15 cellular contexts compared by ENCODE assay signal in genomic region chr1:230621290-230622022, GRCh38.
"Had no signal": no experiment of that assay in that cellular context is flagged by ENCODE, and none has a peak within 500 bp of the region (broad histone marks: within the 10 kb centered on the region; RNA-seq: fewer than 3 reads in every experiment).

No MANE protein-coding gene starts in this region.

- H3K4me3 ChIP-seq: cardiac muscle cell, gastrocnemius medialis, lung, smooth muscle cell, stomach, testis had no signal

- H3K36me3 Mint-ChIP-seq: activated CD4-positive, alpha-beta memory T cell treated with anti-CD3 and anti-CD28 coated beads for 36 hours; activated CD8-positive, alpha-beta memory T cell treated with anti-CD3 and anti-CD28 coated beads, Interleukin-2, amount 10 ng/mL, durations not matched to agents 7 days and 5 days; naive thymus-derived CD4-positive, alpha-beta T cell had no signal

- H3K4me1 Mint-ChIP-seq: activated CD8-positive, alpha-beta memory T cell treated with anti-CD3 and anti-CD28 coated beads, Interleukin-2, amount 10 ng/mL, durations not matched to agents 7 days and 5 days; naive thymus-derived CD4-positive, alpha-beta T cell had no signal

- H3K36me3 ChIP-seq: cardiac muscle cell, gastrocnemius medialis, stomach had no signal

- DNase-seq: activated CD4-positive, alpha-beta memory T cell treated with anti-CD3 and anti-CD28 coated beads for 36 hours; activated CD8-positive, alpha-beta memory T cell treated with anti-CD3 and anti-CD28 coated beads, Interleukin-2, amount 10 ng/mL, durations not matched to agents 7 days and 5 days; activated effector memory CD4-positive, alpha-beta T cell treated with Interleukin-2 at 50 U/mL for 16 hours; activated naive CD4-positive, alpha-beta T cell treated with anti-CD3 and anti-CD28 coated beads, Interleukin-2, amount 50 U/mL, for 16 hours; activated T-cell treated with anti-CD3 and anti-CD28 coated beads, Interleukin-2, amount 50 U/mL, for 24 hours; gastrocnemius medialis; left colon; naive thymus-derived CD4-positive, alpha-beta T cell; right cardiac atrium; stomach; testis had no signal

- ATAC-seq: activated CD8-positive, alpha-beta memory T cell treated with anti-CD3 and anti-CD28 coated beads, Interleukin-2, amount 10 ng/mL, durations not matched to agents 7 days and 5 days; gastrocnemius medialis; left colon; naive thymus-derived CD4-positive, alpha-beta T cell; right cardiac atrium had no signal

- H3K4me1 ChIP-seq: gastrocnemius medialis, stomach, testis had no signal

- H3K9me3 ChIP-seq: gastrocnemius medialis, stomach, testis had no signal

- H3K9me3 Mint-ChIP-seq: activated CD4-positive, alpha-beta memory T cell treated with anti-CD3 and anti-CD28 coated beads for 36 hours; activated T-cell treated with anti-CD3 and anti-CD28 coated beads, Interleukin-2, amount 50 U/mL, for 24 hours; naive thymus-derived CD4-positive, alpha-beta T cell had no signal

- H3K4me3 Mint-ChIP-seq: activated CD4-positive, alpha-beta memory T cell treated with anti-CD3 and anti-CD28 coated beads for 36 hours; activated CD8-positive, alpha-beta memory T cell treated with anti-CD3 and anti-CD28 coated beads, Interleukin-2, amount 10 ng/mL, durations not matched to agents 7 days and 5 days; activated T-cell treated with anti-CD3 and anti-CD28 coated beads, Interleukin-2, amount 50 U/mL, for 24 hours; naive thymus-derived CD4-positive, alpha-beta T cell had no signal

- H3K27me3 ChIP-seq: cardiac muscle cell, gastrocnemius medialis, testis had no signal

- H3K27ac ChIP-seq: cardiac muscle cell, gastrocnemius medialis, stomach, testis, VCaP had no signal

- H3K27ac Mint-ChIP-seq: activated CD4-positive, alpha-beta memory T cell treated with anti-CD3 and anti-CD28 coated beads for 36 hours; activated CD8-positive, alpha-beta memory T cell treated with anti-CD3 and anti-CD28 coated beads, Interleukin-2, amount 10 ng/mL, durations not matched to agents 7 days and 5 days; activated T-cell treated with anti-CD3 and anti-CD28 coated beads, Interleukin-2, amount 50 U/mL, for 24 hours; naive thymus-derived CD4-positive, alpha-beta T cell had no signal
